In the genomic region with DNA sequence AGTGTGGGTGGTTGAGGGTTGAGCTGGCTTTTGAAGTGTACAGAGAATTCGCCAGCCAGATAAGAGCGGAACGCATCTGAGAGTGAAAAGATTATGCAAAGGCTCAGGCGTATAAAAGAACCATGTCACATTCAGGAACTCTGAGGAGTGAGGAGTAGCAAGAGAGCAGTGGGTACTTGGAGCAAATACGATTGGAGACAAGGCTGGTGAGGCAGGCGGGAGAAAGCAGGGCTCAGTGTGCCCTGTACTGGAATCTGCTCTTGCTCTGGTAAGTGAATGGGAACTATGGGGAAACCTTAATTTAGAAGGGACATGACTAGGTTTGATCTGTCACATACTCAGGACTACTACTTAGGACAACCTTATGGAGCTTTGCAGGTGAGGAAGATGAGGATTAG, we compare ENCODE assay signal across 19 cellular contexts.
"Had no signal": no experiment of that assay in that cellular context is flagged by ENCODE, and none has a peak within 500 bp of the region (broad histone marks: within the 10 kb centered on the region; RNA-seq: fewer than 3 reads in every experiment).

No MANE protein-coding gene starts in this region.

- H3K27ac Mint-ChIP-seq: nephron progenitor cell, type B pancreatic cell had no signal

- H3K36me3 Mint-ChIP-seq: naive thymus-derived CD4-positive, alpha-beta T cell; type B pancreatic cell had no signal

- ATAC-seq: esophagus mucosa; gastrocnemius medialis; naive thymus-derived CD4-positive, alpha-beta T cell; psoas muscle had no signal

- H3K27me3 ChIP-seq: gastrocnemius medialis, sigmoid colon, stomach, uterus had no signal

- H3K4me1 ChIP-seq: psoas muscle, sigmoid colon, stomach, uterus had no signal

- H3K36me3 ChIP-seq: gastrocnemius medialis, sigmoid colon, stomach, uterus had no signal

- DNase-seq: cerebellar nuclear complex; effector CD4-positive, alpha-beta T cell; gastrocnemius medialis; glutamatergic neuron; islet precursor cell; left ventricle myocardium inferior; naive thymus-derived CD4-positive, alpha-beta T cell; nephron progenitor cell; psoas muscle; retina; sigmoid colon; stimulated activated CD4-positive, alpha-beta T cell treated with anti-CD3 and anti-CD28 coated beads, Interleukin-12 subunit alpha, Interleukin-12 subunit beta, amount 100 ng/mL, for 4 hours; stimulated activated naive CD4-positive, alpha-beta T cell; stomach; substantia nigra; uterus had no signal

- H3K9me3 Mint-ChIP-seq: nephron progenitor cell, type B pancreatic cell had no signal

- H3K4me3 ChIP-seq: gastrocnemius medialis, left ventricle myocardium inferior, psoas muscle, sigmoid colon, skin epidermis, stomach, uterus had no signal

- H3K9me3 ChIP-seq: gastrocnemius medialis, left ventricle myocardium inferior, psoas muscle, sigmoid colon, stomach, uterus had no signal

- H3K4me1 Mint-ChIP-seq: naive thymus-derived CD4-positive, alpha-beta T cell had no signal

- H3K4me3 Mint-ChIP-seq: naive thymus-derived CD4-positive, alpha-beta T cell; nephron progenitor cell; type B pancreatic cell had no signal

- H3K27ac ChIP-seq: psoas muscle, sigmoid colon, stomach had no signal
